In the genomic region with DNA sequence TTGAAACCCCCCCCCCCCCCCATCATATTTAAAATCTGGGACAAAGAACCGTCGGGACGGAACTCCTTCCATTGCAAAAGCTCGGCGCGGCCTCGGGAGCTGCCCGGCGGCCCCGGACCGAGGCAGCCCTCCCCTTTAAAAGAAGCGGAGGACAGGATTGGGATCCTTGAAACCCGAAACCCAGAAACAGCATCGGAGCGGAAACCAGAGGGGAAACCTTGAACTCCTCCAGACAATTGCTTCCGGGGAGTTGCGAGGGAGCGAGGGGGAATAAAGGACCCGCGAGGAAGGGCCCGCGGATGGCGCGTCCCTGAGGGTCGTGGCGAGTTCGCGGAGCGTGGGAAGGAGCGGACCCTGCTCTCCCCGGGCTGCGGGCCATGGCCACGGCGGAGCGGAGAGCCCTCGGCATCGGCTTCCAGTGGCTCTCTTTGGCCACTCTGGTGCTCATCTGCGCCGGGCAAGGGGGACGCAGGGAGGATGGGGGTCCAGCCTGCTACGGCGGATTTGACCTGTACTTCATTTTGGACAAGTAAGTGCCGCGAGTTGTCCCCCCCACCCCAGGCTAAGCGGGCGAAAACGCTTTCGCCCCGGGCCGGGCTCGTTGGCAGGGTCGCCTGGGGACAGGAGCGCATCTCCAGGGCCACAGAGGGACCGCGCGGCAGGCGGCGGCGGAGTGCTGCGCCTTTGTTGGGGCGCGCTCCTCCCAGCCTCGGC, we compare ENCODE assay signal across 1 cellular context.
TF ChIP-seq lines count a peak whose summit lies in the region.

A gene (plus strand): TSS at position 57 of the 714 bp plus-strand sequence. CDS start 321 bp downstream, at position 378.

TF ChIP-seq in HEK293T, 16 proteins besides CTCF, POLR2A, EP300 and RAD21 (continued from another document):
- TF ChIP-seq FOXM1 (IDR thresholded peaks at IDR 0.05; ENCODE audit: borderline replicate concordance): no peak; the same call in 1 of the 2 replicates
- no peak for TF ChIP-seq ZNF384 (IDR thresholded peaks at IDR 0.05)
- no peak for TF ChIP-seq NFRKB (IDR thresholded peaks at IDR 0.05)
- TF ChIP-seq SP1 (IDR thresholded peaks at IDR 0.05): no peak
- TF ChIP-seq LEF1 (IDR thresholded peaks at IDR 0.05; ENCODE audit: borderline replicate concordance): no peak
- no peak for TF ChIP-seq CTBP1 (IDR thresholded peaks at IDR 0.05; ENCODE audit: borderline replicate concordance)
- TF ChIP-seq FOXA1 (IDR thresholded peaks at IDR 0.05): no peak
